ENCODE assay signal across 8 cellular contexts in the genomic region with DNA sequence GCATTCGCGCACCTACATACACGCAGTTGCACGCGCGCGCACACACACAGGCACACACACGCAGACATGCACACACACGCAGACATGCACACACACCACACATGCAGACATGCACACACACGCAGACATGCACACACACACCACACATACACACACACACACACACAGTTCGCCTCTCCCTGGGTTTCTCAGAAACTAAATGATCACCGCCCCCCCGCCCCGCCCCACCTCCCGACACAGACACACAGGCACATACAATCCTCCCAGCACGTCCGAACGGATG. TPM values are rescaled to one million over a fixed set of nuclear protein-coding genes. Genes with fewer than 3 reads are reported as not detected.
DNase-seq lines count a peak whose midpoint lies in the region; ATAC-seq, FAIRE-seq and TF ChIP-seq lines count a peak whose summit lies in the region.

No MANE protein-coding gene starts in this region.

- H3K4me1 ChIP-seq in kidney (ENCODE audit: control insufficient read depth in 1 of 2, insufficient read depth in 1 of 2, low read depth in 1 of 2, low read length in 2 of 2) (peaks cover 4 to 13% of the 10 kb centered on the region in 2 donors), suprapubic skin (peaks cover 55% of the 10 kb centered on the region)

- POLR2A ChIA-PET in activated naive CD8-positive, alpha-beta T cell treated with anti-CD3 and anti-CD28 coated beads, Interleukin-2, amount 10 ng/mL, durations not matched to agents 7 days and 5 days (lab: Charles Lee), result no interaction called here

- peak overlapping the region in 1 of 2 donors; percentile 71 for H3K9ac ChIP-seq in kidney (ENCODE audit: low read length in 2 of 2)

- peak; percentile 10 for DNase-seq in activated T-cell treated with anti-CD3 and anti-CD28 coated beads, Interleukin-2, amount 50 U/mL, for 4 hours
- no peak for DNase-seq in activated T-cell treated with anti-CD3 and anti-CD28 coated beads, Interleukin-2, amount 50 U/mL, for 1 hour
- no peak for DNase-seq in activated naive CD8-positive, alpha-beta T cell treated with anti-CD3 and anti-CD28 coated beads, Interleukin-2, amount 10 ng/mL, durations not matched to agents 7 days and 5 days
- DNase-seq in kidney, result peak; percentile 67
- DNase-seq in suprapubic skin (ENCODE audit: low spot score in 2 of 2), result no peak
- DNase-seq in GM19238 (ENCODE audit: insufficient read length, low spot score), result no peak
- DNase-seq in SIG-M5 (lab: John Stamatoyannopoulos, UW), result no peak

- H3K36me3 ChIP-seq in kidney (ENCODE audit: control insufficient read depth in 1 of 2, insufficient read depth in 2 of 2, low read length in 2 of 2), result no peaks in the 10 kb centered on the region
- H3K36me3 ChIP-seq in suprapubic skin, result no peaks in the 10 kb centered on the region

- WGBS in suprapubic skin, result under 1% methylated on average over 18 of the region's 18 CpGs

- H3K27me3 ChIP-seq in suprapubic skin, result peaks cover 14% of the 10 kb centered on the region

- H3K27ac ChIP-seq in kidney (ENCODE audit: low read depth in 2 of 2, low read length in 2 of 2) (no peak overlapping the region), suprapubic skin (no peak overlapping the region)

- no peaks in the 10 kb centered on the region for H3K9me3 ChIP-seq in kidney (ENCODE audit: control insufficient read depth in 1 of 2, low read length in 2 of 2)
- H3K9me3 ChIP-seq in suprapubic skin, result no peaks in the 10 kb centered on the region

- H3K9me3 Mint-ChIP-seq in activated T-cell treated with anti-CD3 and anti-CD28 coated beads, Interleukin-2, amount 50 U/mL, for 4 hours, result no peaks in the 10 kb centered on the region
- H3K9me3 Mint-ChIP-seq in activated naive CD8-positive, alpha-beta T cell treated with anti-CD3 and anti-CD28 coated beads, Interleukin-2, amount 10 ng/mL, durations not matched to agents 7 days and 5 days, result no peaks in the 10 kb centered on the region

- H3K4me3 ChIP-seq in kidney (ENCODE audit: low read length in 2 of 2), result peak overlapping the region; percentile 80
- peak overlapping the region; percentile 94 for H3K4me3 ChIP-seq in suprapubic skin

- intact Hi-C loops in kidney (cut with DNase I), result loop anchor here (10.0 kb wide), 2 partner anchors 886 to 1836 kb away; no protein-coding TSS in a partner anchor

- peaks cover 2% of the 10 kb centered on the region for H3K36me3 Mint-ChIP-seq in activated T-cell treated with anti-CD3 and anti-CD28 coated beads, Interleukin-2, amount 50 U/mL, for 4 hours (ENCODE audit: insufficient read depth)
- no peaks in the 10 kb centered on the region for H3K36me3 Mint-ChIP-seq in activated naive CD8-positive, alpha-beta T cell treated with anti-CD3 and anti-CD28 coated beads, Interleukin-2, amount 10 ng/mL, durations not matched to agents 7 days and 5 days

- no peak for TF ChIP-seq CTCF in kidney (IDR thresholded peaks at IDR 0.05; ENCODE audit: borderline replicate concordance, extremely low read depth, insufficient read depth)
- TF ChIP-seq CTCF in suprapubic skin (IDR thresholded peaks at IDR 0.05), result no peak

- no peak for FAIRE-seq in kidney (lab: Jason Lieb, UNC)

- peak overlapping the region; percentile 98 for H3K4me3 Mint-ChIP-seq in activated T-cell treated with anti-CD3 and anti-CD28 coated beads, Interleukin-2, amount 50 U/mL, for 4 hours
- H3K4me3 Mint-ChIP-seq in activated naive CD8-positive, alpha-beta T cell treated with anti-CD3 and anti-CD28 coated beads, Interleukin-2, amount 10 ng/mL, durations not matched to agents 7 days and 5 days, result peak overlapping the region; percentile 81

- H3K27me3 Mint-ChIP-seq in activated T-cell treated with anti-CD3 and anti-CD28 coated beads, Interleukin-2, amount 50 U/mL, for 4 hours (ENCODE audit: low read depth), result peaks cover 26% of the 10 kb centered on the region
- H3K27me3 Mint-ChIP-seq in activated naive CD8-positive, alpha-beta T cell treated with anti-CD3 and anti-CD28 coated beads, Interleukin-2, amount 10 ng/mL, durations not matched to agents 7 days and 5 days, result peaks cover 67% of the 10 kb centered on the region

- TF ChIP-seq EP300 in suprapubic skin (IDR thresholded peaks at IDR 0.05), result no peak

- peaks cover 49% of the 10 kb centered on the region for H3K4me1 Mint-ChIP-seq in activated T-cell treated with anti-CD3 and anti-CD28 coated beads, Interleukin-2, amount 50 U/mL, for 4 hours (ENCODE audit: low read depth)
- H3K4me1 Mint-ChIP-seq in activated naive CD8-positive, alpha-beta T cell treated with anti-CD3 and anti-CD28 coated beads, Interleukin-2, amount 10 ng/mL, durations not matched to agents 7 days and 5 days, result peaks cover 19% of the 10 kb centered on the region

- ATAC-seq in activated T-cell treated with anti-CD3 and anti-CD28 coated beads, Interleukin-2, amount 50 U/mL, for 4 hours, result peak; percentile 7 to 9
- ATAC-seq in activated naive CD8-positive, alpha-beta T cell treated with anti-CD3 and anti-CD28 coated beads, Interleukin-2, amount 10 ng/mL, durations not matched to agents 7 days and 5 days (ENCODE audit: low read depth), result no peak
- no peak for ATAC-seq in GM21717 (IDR thresholded peaks at IDR 0.05; ENCODE audit: unreplicated experiment)

- TF ChIP-seq POLR2A in suprapubic skin (IDR thresholded peaks at IDR 0.05), result no peak

- H3K27ac Mint-ChIP-seq in activated naive CD8-positive, alpha-beta T cell treated with anti-CD3 and anti-CD28 coated beads, Interleukin-2, amount 10 ng/mL, durations not matched to agents 7 days and 5 days, result no peak overlapping the region

RNA-seq across cellular contexts. Expression of a gene that starts 1.1 kb away (rescaled TPM):
- 1 to 10 TPM; 2.2 to 5.4 (median 2.4) TPM for total RNA-seq in activated T-cell treated with anti-CD3 and anti-CD28 coated beads, Interleukin-2, amount 50 U/mL, for 4 hours
- 10 to 100 TPM; 32.8 to 36.4 TPM for total RNA-seq in activated naive CD8-positive, alpha-beta T cell treated with anti-CD3 and anti-CD28 coated beads, Interleukin-2, amount 10 ng/mL, durations not matched to agents 7 days and 5 days
- total RNA-seq in kidney, result 38.0 TPM
- polyA plus RNA-seq in kidney (ENCODE audit: insufficient read depth, low read depth, low replicate concordance), result 4.8 TPM
- total RNA-seq in suprapubic skin, result 10 to 100 TPM; 49.9 to 70.6 (median 67.8) TPM

Comparison
In these comparisons a context has a peak if more than half of its experiments do, and no peak if none do; other contexts are left out.
1. DNase-seq: peak in activated T-cell treated with anti-CD3 and anti-CD28 coated beads, Interleukin-2, amount 50 U/mL, for 4 hours (single experiment) and kidney (single experiment); none in activated T-cell treated with anti-CD3 and anti-CD28 coated beads, Interleukin-2, amount 50 U/mL, for 1 hour (single experiment), activated naive CD8-positive, alpha-beta T cell treated with anti-CD3 and anti-CD28 coated beads, Interleukin-2, amount 10 ng/mL, durations not matched to agents 7 days and 5 days (single experiment), suprapubic skin (0 of 2), GM19238 (single experiment) and SIG-M5 (single experiment).
2. ATAC-seq: peak in activated T-cell treated with anti-CD3 and anti-CD28 coated beads, Interleukin-2, amount 50 U/mL, for 4 hours (2 of 2); none in activated naive CD8-positive, alpha-beta T cell treated with anti-CD3 and anti-CD28 coated beads, Interleukin-2, amount 10 ng/mL, durations not matched to agents 7 days and 5 days (single experiment) and GM21717 (single experiment).